ENCODE assay signal across 11 cellular contexts in the genomic region with DNA sequence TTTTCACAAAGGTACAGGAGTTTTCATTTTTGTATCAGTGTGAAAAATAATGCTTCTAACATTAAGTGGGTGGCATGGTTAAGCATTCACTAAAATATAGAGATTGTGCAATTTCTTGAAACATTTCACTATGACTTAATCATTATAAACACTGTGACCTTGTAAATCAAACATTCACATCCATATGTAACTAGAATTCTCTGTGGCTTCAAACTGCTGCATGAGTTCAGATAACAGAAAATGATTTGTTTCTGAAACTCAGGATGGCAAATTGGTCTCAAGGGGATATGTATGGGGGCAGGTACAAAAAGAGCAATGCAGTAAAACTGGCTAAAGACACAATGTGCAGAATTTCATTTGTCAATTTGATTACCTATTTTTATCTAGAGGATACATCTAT. TPM values are rescaled to one million over a fixed set of nuclear protein-coding genes. Genes with fewer than 3 reads are reported as not detected.
DNase-seq lines count a peak whose midpoint lies in the region; ATAC-seq and TF ChIP-seq lines count a peak whose summit lies in the region.
"Had no signal": no experiment of that assay in that cellular context is flagged by ENCODE, and none has a peak within 500 bp of the region (broad histone marks: within the 10 kb centered on the region; RNA-seq: fewer than 3 reads in every experiment).

No MANE protein-coding gene starts in this region.

- no peaks in the 10 kb centered on the region for H3K9me2 ChIP-seq in PC-3 (replicated peaks; ENCODE audit: low read length)

- H3K9me3 ChIP-seq in PC-3 (ENCODE audit: low read length) (no peaks in the 10 kb centered on the region), smooth muscle cell (replicated peaks; ENCODE audit: low read depth) (no peaks in the 10 kb centered on the region)

- H3K27ac Mint-ChIP-seq in activated naive CD4-positive, alpha-beta T cell treated with anti-CD3 and anti-CD28 coated beads, Interleukin-2, amount 50 U/mL, for 24 hours, result no peak overlapping the region

- no peaks in the 10 kb centered on the region for H3F3A ChIP-seq in PC-3 (ENCODE audit: low read length, unreplicated experiment)
- no peaks in the 10 kb centered on the region for H3F3A ChIP-seq in smooth muscle cell (ENCODE audit: low read depth)

- intact Hi-C loops in PC-3 (cut with micrococcal nuclease), result no loop called here

- H2AFZ ChIP-seq in PC-3 (ENCODE audit: low read length) (no peak overlapping the region), smooth muscle cell (ENCODE audit: low read depth) (no peak overlapping the region)

- no TSS peak for BruUV-seq in PC-3 (replicated peaks; lab: Mats Ljungman, UMichigan)

- no peaks in the 10 kb centered on the region for H3K27me3 Mint-ChIP-seq in activated naive CD4-positive, alpha-beta T cell treated with anti-CD3 and anti-CD28 coated beads, Interleukin-2, amount 50 U/mL, for 24 hours

- peaks cover 18% of the 10 kb centered on the region for H3K36me3 ChIP-seq in PC-3 (ENCODE audit: low read depth, low read length)
- H3K36me3 ChIP-seq in smooth muscle cell (ENCODE audit: low read depth), result no peaks in the 10 kb centered on the region

- peaks cover 19% of the 10 kb centered on the region for H3K4me1 ChIP-seq in PC-3 (ENCODE audit: insufficient read depth, low read length)
- H3K4me1 ChIP-seq in smooth muscle cell (ENCODE audit: low read depth), result peaks cover 6% of the 10 kb centered on the region
- peaks cover 18% of the 10 kb centered on the region for H3K4me1 ChIP-seq in foreskin keratinocyte

- no peak for DNase-seq in activated naive CD4-positive, alpha-beta T cell treated with anti-CD3 and anti-CD28 coated beads, Interleukin-2, amount 50 U/mL, for 16 hours
- no peak for DNase-seq in PC-3
- DNase-seq in epithelial cell of prostate (ENCODE audit: low read depth, low spot score), result no peak
- DNase-seq in smooth muscle cell (lab: John Stamatoyannopoulos, UW; ENCODE audit: unreplicated experiment), result no peak
- no peak for DNase-seq in stimulated activated CD4-positive, alpha-beta T cell treated with anti-CD3 and anti-CD28 coated beads, Interleukin-2, amount 100 ng/mL, for 24 hours
- no peak for DNase-seq in foreskin keratinocyte
- DNase-seq: effector CD8-positive, alpha-beta T cell; kidney glomerular epithelial cell; retina had no signal

- CTCF ChIA-PET in PC-3 (lab: Charles Lee), result no interaction called here

- peaks cover 71% of the 10 kb centered on the region for H3K4me1 Mint-ChIP-seq in activated naive CD4-positive, alpha-beta T cell treated with anti-CD3 and anti-CD28 coated beads, Interleukin-2, amount 50 U/mL, for 24 hours

- H3K79me2 ChIP-seq in PC-3 (ENCODE audit: low read length) (peaks cover 87% of the 10 kb centered on the region), smooth muscle cell (ENCODE audit: low read depth) (peaks cover 84% of the 10 kb centered on the region)

- H4K20me1 ChIP-seq in PC-3 (ENCODE audit: low read length) (peaks cover 70% of the 10 kb centered on the region), smooth muscle cell (ENCODE audit: low read depth) (peaks cover 76% of the 10 kb centered on the region)

- H3K4me3 ChIP-seq in PC-3 (ENCODE audit: low read length) (no peak overlapping the region; the same call in 1 of the 2 replicates), smooth muscle cell (no peak overlapping the region)

- H3K27ac ChIP-seq in PC-3 (ENCODE audit: low read length), result no peak overlapping the region
- peak overlapping the region; percentile 42 for H3K27ac ChIP-seq in epithelial cell of prostate
- H3K27ac ChIP-seq in smooth muscle cell (ENCODE audit: low read depth), result no peak overlapping the region
- no peak overlapping the region for H3K27ac ChIP-seq in foreskin keratinocyte

- H3K36me3 Mint-ChIP-seq in activated naive CD4-positive, alpha-beta T cell treated with anti-CD3 and anti-CD28 coated beads, Interleukin-2, amount 50 U/mL, for 24 hours, result peaks cover 16% of the 10 kb centered on the region

- ATAC-seq in PC-3 (no peak), GM21367 (IDR thresholded peaks at IDR 0.05; ENCODE audit: unreplicated experiment) (no peak), foreskin keratinocyte (no peak)

- H3K4me2 ChIP-seq in PC-3 (ENCODE audit: low read length), result peak overlapping the region; percentile 12; the same call in 1 of the 2 replicates
- H3K4me2 ChIP-seq in smooth muscle cell, result peak overlapping the region; percentile 23

- POLR2A ChIA-PET in PC-3 (lab: Charles Lee; ENCODE audit: unreplicated experiment), result no interaction called here

- no peak overlapping the region for H3K9ac ChIP-seq in PC-3 (ENCODE audit: low read length)
- no peak overlapping the region for H3K9ac ChIP-seq in smooth muscle cell (ENCODE audit: low read depth)

- TF ChIP-seq CTCF in PC-3 (conservative IDR thresholded peaks at IDR 0.05; ENCODE audit: low read depth, low read length), result no peak
- no peak for TF ChIP-seq CTCF in smooth muscle cell (IDR thresholded peaks at IDR 0.05; ENCODE audit: borderline replicate concordance, insufficient read depth, poor library complexity, severe bottlenecking)
- no peak for TF ChIP-seq CTCF in foreskin keratinocyte (conservative IDR thresholded peaks at IDR 0.05)

- no peaks in the 10 kb centered on the region for H3K9me3 Mint-ChIP-seq in activated naive CD4-positive, alpha-beta T cell treated with anti-CD3 and anti-CD28 coated beads, Interleukin-2, amount 50 U/mL, for 24 hours

- H3K4me3 Mint-ChIP-seq in activated naive CD4-positive, alpha-beta T cell treated with anti-CD3 and anti-CD28 coated beads, Interleukin-2, amount 50 U/mL, for 24 hours, result peak overlapping the region; percentile 15

- no peaks in the 10 kb centered on the region for H3K27me3 ChIP-seq in PC-3 (ENCODE audit: low read length)
- no peaks in the 10 kb centered on the region for H3K27me3 ChIP-seq in smooth muscle cell (ENCODE audit: low read depth)
- no peaks in the 10 kb centered on the region for H3K27me3 ChIP-seq in foreskin keratinocyte

RNA-seq across cellular contexts. Expression of a gene that starts 3.8 kb away (rescaled TPM):
- total RNA-seq in PC-3 (2014; rRNA removed), result 22.6 and 25.9 TPM in 2 replicates
- 24.2 and 36.0 TPM in 2 replicates for total RNA-seq in smooth muscle cell
- 17.2 and 25.1 TPM in 2 replicates for polyA plus RNA-seq in smooth muscle cell
- 21.2 and 22.8 TPM in 2 replicates for total RNA-seq in foreskin keratinocyte
- 14.7 and 15.9 TPM in 2 replicates for polyA plus RNA-seq in foreskin keratinocyte

RNA-seq across cellular contexts. Expression of a gene that starts 57.8 kb away (rescaled TPM):
- 5.7 and 8.2 TPM in 2 replicates for total RNA-seq in PC-3 (2014; rRNA removed)
- total RNA-seq in smooth muscle cell, result 9.1 and 12.4 TPM in 2 replicates
- 7.5 and 8.6 TPM in 2 replicates for polyA plus RNA-seq in smooth muscle cell
- 7.6 and 7.9 TPM in 2 replicates for total RNA-seq in foreskin keratinocyte
- polyA plus RNA-seq in foreskin keratinocyte, result 4.3 and 5.1 TPM in 2 replicates

RNA-seq across cellular contexts. Expression of a gene that starts 58.1 kb away (rescaled TPM):
- total RNA-seq in PC-3 (2014; rRNA removed), result 6.2 and 8.5 TPM in 2 replicates
- 10.8 and 11.7 TPM in 2 replicates for total RNA-seq in smooth muscle cell
- 4.4 and 6.0 TPM in 2 replicates for polyA plus RNA-seq in smooth muscle cell
- total RNA-seq in foreskin keratinocyte, result 14.3 and 15.1 TPM in 2 replicates
- 4.7 and 7.0 TPM in 2 replicates for polyA plus RNA-seq in foreskin keratinocyte
